ENCODE assay signal across 11 cellular contexts in the genomic region with DNA sequence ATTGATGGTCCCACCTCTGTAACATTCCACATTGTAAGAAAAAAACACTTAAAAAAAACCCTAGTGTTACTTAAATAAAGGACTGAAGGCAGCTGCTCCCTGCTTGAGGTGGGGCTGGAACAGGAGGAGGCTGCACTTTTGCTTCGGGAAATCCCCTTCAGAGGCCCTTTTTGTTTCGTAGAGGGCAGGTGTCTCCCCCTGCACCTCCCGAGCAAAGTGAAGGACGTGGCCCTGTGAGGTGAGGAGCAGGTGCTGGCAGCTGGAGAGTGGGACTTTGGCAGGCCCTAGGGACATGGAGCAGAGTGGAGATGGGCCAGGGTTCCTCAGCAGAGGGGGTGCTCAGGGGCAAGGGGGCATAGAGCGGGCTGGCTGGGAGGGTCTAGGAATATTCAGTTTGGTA. TPM values are rescaled to one million over a fixed set of nuclear protein-coding genes. Genes with fewer than 3 reads are reported as not detected.
DNase-seq lines count a peak whose midpoint lies in the region; ATAC-seq and TF ChIP-seq lines count a peak whose summit lies in the region.
"Had no signal": no experiment of that assay in that cellular context is flagged by ENCODE, and none has a peak within 500 bp of the region (broad histone marks: within the 10 kb centered on the region; RNA-seq: fewer than 3 reads in every experiment).

No MANE protein-coding gene starts in this region.

- TF ChIP-seq CTCF in activated B cell treated with CpG ODN at 0.5 μM for 24 hours (IDR thresholded peaks at IDR 0.05), result no peak
- no peak for TF ChIP-seq CTCF in brain microvascular endothelial cell (IDR thresholded peaks at IDR 0.05; ENCODE audit: low read depth, low read length, missing control alignments)

- H3K27ac Mint-ChIP-seq in activated naive CD4-positive, alpha-beta T cell treated with anti-CD3 and anti-CD28 coated beads, Interleukin-2, amount 50 U/mL, for 24 hours, result no peak overlapping the region
- peak overlapping the region; percentile 92 for H3K27ac Mint-ChIP-seq in activated B cell treated with CpG ODN at 0.5 μM for 24 hours

- H3K4me1 Mint-ChIP-seq in activated naive CD4-positive, alpha-beta T cell treated with anti-CD3 and anti-CD28 coated beads, Interleukin-2, amount 50 U/mL, for 24 hours, result peaks cover 22% of the 10 kb centered on the region
- H3K4me1 Mint-ChIP-seq in activated B cell treated with CpG ODN at 0.5 μM for 24 hours, result peaks cover 43% of the 10 kb centered on the region
- H3K4me1 Mint-ChIP-seq: neural crest cell had no signal

- no peak overlapping the region for H3K27ac ChIP-seq in brain microvascular endothelial cell
- H3K27ac ChIP-seq: C4-2B, colonic mucosa had no signal

- no peaks in the 10 kb centered on the region for H3K36me3 ChIP-seq in brain microvascular endothelial cell (replicated peaks)
- H3K36me3 ChIP-seq: colonic mucosa had no signal

- H3K4me3 ChIP-seq in brain microvascular endothelial cell (ENCODE audit: low read depth, low read length), result no peak overlapping the region
- H3K4me3 ChIP-seq: colonic mucosa had no signal

- H3K27me3 Mint-ChIP-seq in activated naive CD4-positive, alpha-beta T cell treated with anti-CD3 and anti-CD28 coated beads, Interleukin-2, amount 50 U/mL, for 24 hours, result no peaks in the 10 kb centered on the region
- H3K27me3 Mint-ChIP-seq in activated B cell treated with CpG ODN at 0.5 μM for 24 hours, result no peaks in the 10 kb centered on the region

- H3K4me3 Mint-ChIP-seq in activated naive CD4-positive, alpha-beta T cell treated with anti-CD3 and anti-CD28 coated beads, Interleukin-2, amount 50 U/mL, for 24 hours, result peak overlapping the region; percentile 65
- peak overlapping the region; percentile 80 for H3K4me3 Mint-ChIP-seq in activated B cell treated with CpG ODN at 0.5 μM for 24 hours
- H3K4me3 Mint-ChIP-seq: neural crest cell had no signal

- in situ Hi-C loops in brain microvascular endothelial cell (cut with HindIII; ENCODE audit: low pct_ligation_motif_present, low sequenced_read_pairs), result no loop called here

- intact Hi-C loops in activated B cell treated with CpG ODN at 0.5 μM for 24 hours (cut with micrococcal nuclease), result loop anchor here (2.0 kb wide), 1 partner anchor 33 kb away; the partner anchor contains the start of gene WNT4

- CTCF ChIA-PET in activated B cell treated with CpG ODN at 0.5 μM for 24 hours (lab: Charles Lee), result no interaction called here

- DNase-seq in activated naive CD4-positive, alpha-beta T cell (lab: John Stamatoyannopoulos, UW), result no peak
- peak; percentile 31 for DNase-seq in activated B cell treated with CpG ODN at 0.5 μM for 24 hours
- DNase-seq in activated CD8-positive, alpha-beta memory T cell treated with anti-CD3 and anti-CD28 coated beads, Interleukin-2, amount 50 U/mL, for 48 hours, result no peak
- no peak for DNase-seq in NCI-H2081 (lab: John Stamatoyannopoulos, UW)
- no peak for DNase-seq in brain microvascular endothelial cell
- DNase-seq: colonic mucosa had no signal

- POLR2A ChIA-PET in activated B cell treated with CpG ODN at 0.5 μM for 24 hours (lab: Charles Lee), result interaction anchor here (1.1 to 1.2 kb wide), 2 partner anchors 10 to 35 kb away, joined by 4 to 5 read pairs; no protein-coding TSS in a partner anchor

- no peaks in the 10 kb centered on the region for H3K27me3 ChIP-seq in brain microvascular endothelial cell (replicated peaks)
- H3K27me3 ChIP-seq: colonic mucosa had no signal

- H3K36me3 Mint-ChIP-seq in activated naive CD4-positive, alpha-beta T cell treated with anti-CD3 and anti-CD28 coated beads, Interleukin-2, amount 50 U/mL, for 24 hours, result no peaks in the 10 kb centered on the region
- no peaks in the 10 kb centered on the region for H3K36me3 Mint-ChIP-seq in activated B cell treated with CpG ODN at 0.5 μM for 24 hours (ENCODE audit: low read depth)

- ATAC-seq in HG03135 (IDR thresholded peaks at IDR 0.05; ENCODE audit: unreplicated experiment) (peak; percentile 65), activated B cell treated with CpG ODN at 0.5 μM for 24 hours (ENCODE audit: low read depth) (peak; percentile 85), HG03520 (IDR thresholded peaks at IDR 0.05; ENCODE audit: unreplicated experiment) (no peak)

- H3K9me3 Mint-ChIP-seq in activated naive CD4-positive, alpha-beta T cell treated with anti-CD3 and anti-CD28 coated beads, Interleukin-2, amount 50 U/mL, for 24 hours, result no peaks in the 10 kb centered on the region
- no peaks in the 10 kb centered on the region for H3K9me3 Mint-ChIP-seq in activated B cell treated with CpG ODN at 0.5 μM for 24 hours

RNA-seq across cellular contexts. Expression of gene WNT4, which starts 33.4 kb away (rescaled TPM):
- total RNA-seq in activated B cell treated with CpG ODN at 0.5 μM for 24 hours, result 6.5 and 7.9 TPM in 2 replicates
